In the genomic region with DNA sequence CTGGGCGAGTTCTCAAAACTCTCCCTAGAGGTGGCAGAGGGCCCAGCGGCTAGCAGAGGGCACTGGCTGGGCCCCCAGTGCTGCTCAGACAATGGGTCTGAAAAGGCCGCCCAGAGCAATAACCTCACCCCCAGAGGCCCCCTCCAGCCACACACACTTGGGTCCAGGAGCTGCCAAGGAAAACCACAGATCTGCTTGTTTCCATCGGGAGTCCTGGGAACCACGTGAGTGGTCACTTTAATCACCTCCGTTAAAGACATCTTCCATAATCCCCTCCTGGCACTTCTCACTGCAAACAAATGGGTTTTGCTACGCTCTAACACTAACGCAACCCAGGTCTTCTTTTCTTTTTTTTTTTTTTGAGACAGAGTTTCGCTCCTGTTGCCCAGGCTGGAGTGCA, we compare ENCODE assay signal across 2 cellular contexts.
TF ChIP-seq lines count a peak whose summit lies in the region.

No MANE protein-coding gene starts in this region.

TF ChIP-seq in SK-N-SH, 30 proteins besides CTCF, POLR2A, EP300 and RAD21 (continued from another document):
- TF ChIP-seq, protein P1, sequence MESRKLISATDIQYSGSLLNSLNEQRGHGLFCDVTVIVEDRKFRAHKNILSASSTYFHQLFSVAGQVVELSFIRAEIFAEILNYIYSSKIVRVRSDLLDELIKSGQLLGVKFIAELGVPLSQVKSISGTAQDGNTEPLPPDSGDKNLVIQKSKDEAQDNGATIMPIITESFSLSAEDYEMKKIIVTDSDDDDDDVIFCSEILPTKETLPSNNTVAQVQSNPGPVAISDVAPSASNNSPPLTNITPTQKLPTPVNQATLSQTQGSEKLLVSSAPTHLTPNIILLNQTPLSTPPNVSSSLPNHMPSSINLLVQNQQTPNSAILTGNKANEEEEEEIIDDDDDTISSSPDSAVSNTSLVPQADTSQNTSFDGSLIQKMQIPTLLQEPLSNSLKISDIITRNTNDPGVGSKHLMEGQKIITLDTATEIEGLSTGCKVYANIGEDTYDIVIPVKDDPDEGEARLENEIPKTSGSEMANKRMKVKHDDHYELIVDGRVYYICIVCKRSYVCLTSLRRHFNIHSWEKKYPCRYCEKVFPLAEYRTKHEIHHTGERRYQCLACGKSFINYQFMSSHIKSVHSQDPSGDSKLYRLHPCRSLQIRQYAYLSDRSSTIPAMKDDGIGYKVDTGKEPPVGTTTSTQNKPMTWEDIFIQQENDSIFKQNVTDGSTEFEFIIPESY (IDR thresholded peaks at IDR 0.05; ENCODE audit: borderline replicate concordance, low read depth), result no peak
- TF ChIP-seq NFIC (IDR thresholded peaks at IDR 0.05; ENCODE audit: borderline replicate concordance), result no peak
- no peak for TF ChIP-seq MEF2A (IDR thresholded peaks at IDR 0.05; ENCODE audit: borderline replicate concordance, low read depth)
- TF ChIP-seq EZH2phosphoT487 (IDR thresholded peaks at IDR 0.05; ENCODE audit: borderline replicate concordance, low read depth), result no peak
- no peak for TF ChIP-seq ELF1 (IDR thresholded peaks at IDR 0.05)
- TF ChIP-seq YY1 (IDR thresholded peaks at IDR 0.05; ENCODE audit: low read depth), result no peak
- TF ChIP-seq, protein P2, sequence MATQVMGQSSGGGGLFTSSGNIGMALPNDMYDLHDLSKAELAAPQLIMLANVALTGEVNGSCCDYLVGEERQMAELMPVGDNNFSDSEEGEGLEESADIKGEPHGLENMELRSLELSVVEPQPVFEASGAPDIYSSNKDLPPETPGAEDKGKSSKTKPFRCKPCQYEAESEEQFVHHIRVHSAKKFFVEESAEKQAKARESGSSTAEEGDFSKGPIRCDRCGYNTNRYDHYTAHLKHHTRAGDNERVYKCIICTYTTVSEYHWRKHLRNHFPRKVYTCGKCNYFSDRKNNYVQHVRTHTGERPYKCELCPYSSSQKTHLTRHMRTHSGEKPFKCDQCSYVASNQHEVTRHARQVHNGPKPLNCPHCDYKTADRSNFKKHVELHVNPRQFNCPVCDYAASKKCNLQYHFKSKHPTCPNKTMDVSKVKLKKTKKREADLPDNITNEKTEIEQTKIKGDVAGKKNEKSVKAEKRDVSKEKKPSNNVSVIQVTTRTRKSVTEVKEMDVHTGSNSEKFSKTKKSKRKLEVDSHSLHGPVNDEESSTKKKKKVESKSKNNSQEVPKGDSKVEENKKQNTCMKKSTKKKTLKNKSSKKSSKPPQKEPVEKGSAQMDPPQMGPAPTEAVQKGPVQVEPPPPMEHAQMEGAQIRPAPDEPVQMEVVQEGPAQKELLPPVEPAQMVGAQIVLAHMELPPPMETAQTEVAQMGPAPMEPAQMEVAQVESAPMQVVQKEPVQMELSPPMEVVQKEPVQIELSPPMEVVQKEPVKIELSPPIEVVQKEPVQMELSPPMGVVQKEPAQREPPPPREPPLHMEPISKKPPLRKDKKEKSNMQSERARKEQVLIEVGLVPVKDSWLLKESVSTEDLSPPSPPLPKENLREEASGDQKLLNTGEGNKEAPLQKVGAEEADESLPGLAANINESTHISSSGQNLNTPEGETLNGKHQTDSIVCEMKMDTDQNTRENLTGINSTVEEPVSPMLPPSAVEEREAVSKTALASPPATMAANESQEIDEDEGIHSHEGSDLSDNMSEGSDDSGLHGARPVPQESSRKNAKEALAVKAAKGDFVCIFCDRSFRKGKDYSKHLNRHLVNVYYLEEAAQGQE (IDR thresholded peaks at IDR 0.05; ENCODE audit: low read depth, low read length), result no peak
- TF ChIP-seq SIN3A (IDR thresholded peaks at IDR 0.05; ENCODE audit: borderline replicate concordance, low read depth, low read length), result no peak
- no peak for TF ChIP-seq POLR2AphosphoS5 (IDR thresholded peaks at IDR 0.05; ENCODE audit: low read depth, low read length)
- no peak for TF ChIP-seq FOXJ3 (CRISPR knock-in tag; IDR thresholded peaks at IDR 0.05)
- no peak for TF ChIP-seq JUND (IDR thresholded peaks at IDR 0.05)
- TF ChIP-seq, protein P3, sequence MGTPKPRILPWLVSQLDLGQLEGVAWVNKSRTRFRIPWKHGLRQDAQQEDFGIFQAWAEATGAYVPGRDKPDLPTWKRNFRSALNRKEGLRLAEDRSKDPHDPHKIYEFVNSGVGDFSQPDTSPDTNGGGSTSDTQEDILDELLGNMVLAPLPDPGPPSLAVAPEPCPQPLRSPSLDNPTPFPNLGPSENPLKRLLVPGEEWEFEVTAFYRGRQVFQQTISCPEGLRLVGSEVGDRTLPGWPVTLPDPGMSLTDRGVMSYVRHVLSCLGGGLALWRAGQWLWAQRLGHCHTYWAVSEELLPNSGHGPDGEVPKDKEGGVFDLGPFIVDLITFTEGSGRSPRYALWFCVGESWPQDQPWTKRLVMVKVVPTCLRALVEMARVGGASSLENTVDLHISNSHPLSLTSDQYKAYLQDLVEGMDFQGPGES (IDR thresholded peaks at IDR 0.05; ENCODE audit: low read depth, low read length), result no peak
- TF ChIP-seq RFX5 (IDR thresholded peaks at IDR 0.05; ENCODE audit: low read length), result no peak
- no peak for TF ChIP-seq TCF12 (IDR thresholded peaks at IDR 0.05)
- TF ChIP-seq, protein P4, sequence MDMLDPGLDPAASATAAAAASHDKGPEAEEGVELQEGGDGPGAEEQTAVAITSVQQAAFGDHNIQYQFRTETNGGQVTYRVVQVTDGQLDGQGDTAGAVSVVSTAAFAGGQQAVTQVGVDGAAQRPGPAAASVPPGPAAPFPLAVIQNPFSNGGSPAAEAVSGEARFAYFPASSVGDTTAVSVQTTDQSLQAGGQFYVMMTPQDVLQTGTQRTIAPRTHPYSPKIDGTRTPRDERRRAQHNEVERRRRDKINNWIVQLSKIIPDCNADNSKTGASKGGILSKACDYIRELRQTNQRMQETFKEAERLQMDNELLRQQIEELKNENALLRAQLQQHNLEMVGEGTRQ (IDR thresholded peaks at IDR 0.05; ENCODE audit: borderline replicate concordance, low read depth, low read length), result no peak
- TF ChIP-seq RCOR1 (IDR thresholded peaks at IDR 0.05; ENCODE audit: low read length), result no peak

TF ChIP-seq in SK-N-SH treated with all-trans-retinoic acid at 6 μM for 48 hours, 23 proteins besides CTCF, POLR2A, EP300 and RAD21 (continued from another document):
- TF ChIP-seq, protein P5, sequence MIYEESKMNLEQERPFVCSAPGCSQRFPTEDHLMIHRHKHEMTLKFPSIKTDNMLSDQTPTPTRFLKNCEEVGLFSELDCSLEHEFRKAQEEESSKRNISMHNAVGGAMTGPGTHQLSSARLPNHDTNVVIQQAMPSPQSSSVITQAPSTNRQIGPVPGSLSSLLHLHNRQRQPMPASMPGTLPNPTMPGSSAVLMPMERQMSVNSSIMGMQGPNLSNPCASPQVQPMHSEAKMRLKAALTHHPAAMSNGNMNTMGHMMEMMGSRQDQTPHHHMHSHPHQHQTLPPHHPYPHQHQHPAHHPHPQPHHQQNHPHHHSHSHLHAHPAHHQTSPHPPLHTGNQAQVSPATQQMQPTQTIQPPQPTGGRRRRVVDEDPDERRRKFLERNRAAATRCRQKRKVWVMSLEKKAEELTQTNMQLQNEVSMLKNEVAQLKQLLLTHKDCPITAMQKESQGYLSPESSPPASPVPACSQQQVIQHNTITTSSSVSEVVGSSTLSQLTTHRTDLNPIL (CRISPR knock-in tag; IDR thresholded peaks at IDR 0.05; ENCODE audit: low read depth), result no peak
- TF ChIP-seq SNAI2 (CRISPR knock-in tag; IDR thresholded peaks at IDR 0.05), result no peak
